ENCODE assay signal across 1 cellular context in genomic region chr11:2249191-2249916, GRCh38.
TF ChIP-seq lines count a peak whose summit lies in the region.

No MANE protein-coding gene starts in this region.

TF ChIP-seq in K562, 482 proteins besides CTCF, POLR2A, EP300 and RAD21:
- TF ChIP-seq SAFB (IDR thresholded peaks at IDR 0.05; ENCODE audit: borderline replicate concordance, low read depth, low read length): no peak
- TF ChIP-seq PML (IDR thresholded peaks at IDR 0.05; ENCODE audit: low read length): no peak
- no peak for TF ChIP-seq ZBED1 (IDR thresholded peaks at IDR 0.05)
- no peak for TF ChIP-seq ID3 (CRISPR knock-in tag; IDR thresholded peaks at IDR 0.05)
- peak; percentile 4; the same call in 1 of the 2 replicates for TF ChIP-seq ID3 (tag; IDR thresholded peaks at IDR 0.05)
- TF ChIP-seq ZNF23 (CRISPR knock-in tag; IDR thresholded peaks at IDR 0.05): no peak
TF ChIP-seq in K562: peak in this region for 1.
